Comparison of ENCODE assay signal across 10 cellular contexts in the genomic region with DNA sequence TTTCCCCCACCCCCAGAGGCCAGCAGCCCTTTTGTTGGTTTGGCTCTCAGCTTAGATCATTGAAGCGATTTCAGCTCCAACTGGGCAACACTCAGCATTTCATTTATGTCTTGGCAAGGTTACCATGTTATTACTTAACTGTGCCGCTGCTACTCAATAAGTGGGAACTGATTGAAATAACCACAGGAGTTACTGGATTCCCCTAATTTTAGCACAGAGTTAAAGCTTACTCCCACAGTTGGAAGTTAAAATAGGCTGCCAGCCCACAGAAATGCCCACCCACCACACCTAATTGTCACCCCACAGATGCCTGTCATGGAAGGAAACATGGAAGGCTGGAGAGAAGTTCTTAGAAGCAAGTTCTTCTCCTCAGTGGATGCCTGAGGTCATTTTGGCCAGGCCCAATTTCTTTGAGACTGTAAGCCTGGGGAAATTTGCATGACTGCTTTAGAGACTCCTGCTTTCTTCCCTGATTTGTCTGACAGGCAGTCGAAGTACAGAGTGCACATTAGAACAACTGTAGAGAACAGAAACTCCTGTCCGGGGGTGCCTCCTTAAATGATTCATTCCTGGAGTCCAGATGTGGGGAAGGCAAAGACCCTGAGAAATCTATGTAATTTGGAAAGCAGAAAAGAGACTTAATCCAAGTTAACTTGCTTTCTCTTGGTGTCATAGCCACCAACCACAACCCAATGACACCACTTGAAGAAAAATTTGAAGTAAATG.
DNase-seq lines count a peak whose midpoint lies in the region; ATAC-seq and TF ChIP-seq lines count a peak whose summit lies in the region.
"Had no signal": no experiment of that assay in that cellular context is flagged by ENCODE, and none has a peak within 500 bp of the region (broad histone marks: within the 10 kb centered on the region; RNA-seq: fewer than 3 reads in every experiment).

No MANE protein-coding gene starts in this region.

- H3K9me3 ChIP-seq in testis = no peaks in the 10 kb centered on the region
- H3K9me3 ChIP-seq: prostate gland had no signal

- TF ChIP-seq POLR2A in testis (IDR thresholded peaks at IDR 0.05) = no peak

- intact Hi-C loops in testis (cut with DNase I; ENCODE audit: low total_unique reads) = no loop called here

- H3K36me3 ChIP-seq in testis (ENCODE audit: low read depth, missing control alignments) = no peaks in the 10 kb centered on the region
- H3K36me3 ChIP-seq: prostate gland had no signal

- peaks cover 7% of the 10 kb centered on the region for H3K27me3 Mint-ChIP-seq in mesothelial cell of epicardium (ENCODE audit: low read depth)

- H3K36me3 Mint-ChIP-seq in mesothelial cell of epicardium = no peaks in the 10 kb centered on the region

- DNase-seq in GM19238 (ENCODE audit: insufficient read length, low spot score) = peak; percentile 4
- DNase-seq in testis = no peak
- no peak for DNase-seq in NCI-H2107 treated with DMSO at 0.1 percent for 48 hours (lab: John Stamatoyannopoulos, UW; ENCODE audit: unreplicated experiment)
- no peak for DNase-seq in NCI-H1105 (lab: John Stamatoyannopoulos, UW)
- no peak for DNase-seq in mesothelial cell of epicardium (ENCODE audit: low spot score in 2 of 2, unreplicated experiment in 2 of 2)
- DNase-seq: activated CD4-positive, alpha-beta T cell treated with anti-CD3 and anti-CD28 coated beads, Interleukin-2, amount 50 U/mL, for 1 hour had no signal

- no peak overlapping the region for H3K27ac Mint-ChIP-seq in mesothelial cell of epicardium

- no peaks in the 10 kb centered on the region for H3K9me3 Mint-ChIP-seq in mesothelial cell of epicardium

- no peak overlapping the region for H3K4me3 ChIP-seq in testis
- H3K4me3 ChIP-seq: prostate gland had no signal

- H3K27me3 ChIP-seq in testis = no peaks in the 10 kb centered on the region

- no peak overlapping the region for H3K27ac ChIP-seq in testis
- H3K27ac ChIP-seq: prostate gland had no signal

- 73 to 82% methylated on average over 4 of the region's 4 CpGs for WGBS in testis, 2 donors

- no peaks in the 10 kb centered on the region for H3K4me1 Mint-ChIP-seq in mesothelial cell of epicardium

- no peak overlapping the region for H3K4me3 Mint-ChIP-seq in mesothelial cell of epicardium

- H3K4me1 ChIP-seq in testis = no peaks in the 10 kb centered on the region
- H3K4me1 ChIP-seq: prostate gland had no signal

- TF ChIP-seq CTCF in testis (IDR thresholded peaks at IDR 0.05) (no peak), mesothelial cell of epicardium (IDR thresholded peaks at IDR 0.05; ENCODE audit: unreplicated experiment) (no peak)

- ATAC-seq in HG02571 (IDR thresholded peaks at IDR 0.05; ENCODE audit: unreplicated experiment) (peak; percentile 83), HG03460 (IDR thresholded peaks at IDR 0.05; ENCODE audit: unreplicated experiment) (peak; percentile 64)
- ATAC-seq: Panc1 had no signal
